Comparison of ENCODE assay signal across 8 cellular contexts in genomic region chr1:16205891-16206546, GRCh38. TPM values are rescaled to one million over a fixed set of nuclear protein-coding genes. Genes with fewer than 3 reads are reported as not detected.
A peak's percentile ranks its signal among the peaks of the same experiment; 100 is the strongest.
DNase-seq lines count a peak whose midpoint lies in the region; ATAC-seq, FAIRE-seq and TF ChIP-seq lines count a peak whose summit lies in the region.

No MANE protein-coding gene starts in this region.

- no peaks in the 10 kb centered on the region for H3K9me3 ChIP-seq in right atrium auricular region
- H3K9me3 ChIP-seq in spleen: no peaks in the 10 kb centered on the region

- H3K36me3 Mint-ChIP-seq in activated T-cell treated with anti-CD3 and anti-CD28 coated beads, Interleukin-2, amount 50 U/mL, for 4 hours (ENCODE audit: insufficient read depth): peaks cover 9% of the 10 kb centered on the region

- no peak for DNase-seq in activated T-cell treated with anti-CD3 and anti-CD28 coated beads, Interleukin-2, amount 50 U/mL, for 4 hours
- DNase-seq in activated T-cell treated with anti-CD3 and anti-CD28 coated beads, Interleukin-2, amount 50 U/mL, for 48 hours: no peak
- DNase-seq in right atrium auricular region (ENCODE audit: low spot score) (no peak), spleen (peak; percentile 88), NCI-H1694 treated with DMSO at 0.1 percent for 48 hours (lab: John Stamatoyannopoulos, UW) (no peak), GM12891 (ENCODE audit: insufficient read length, low spot score) (no peak), hepatic stellate cell (ENCODE audit: low spot score) (no peak)

- TF ChIP-seq POLR2A in spleen (IDR thresholded peaks at IDR 0.05) (no peak), GM12891 (IDR thresholded peaks at IDR 0.05; ENCODE audit: low read depth, low read length) (no peak)

- FAIRE-seq in GM12891 (lab: Jason Lieb, UNC): no peak

- H3K36me3 ChIP-seq in right atrium auricular region (no peaks in the 10 kb centered on the region), spleen (peaks cover 0 to 32% (median 6%) of the 10 kb centered on the region in 6 donors)

- 29 to 70% (median 38%) methylated on average over 17 to 38 of the region's 38 CpGs for WGBS in spleen, 5 donors

- H3K4me3 ChIP-seq in WI38 (ENCODE audit: low read depth, low read length): peak overlapping the region; percentile 55
- H3K4me3 ChIP-seq in right atrium auricular region: peak overlapping the region; percentile 32 to 67
- H3K4me3 ChIP-seq in spleen: peak overlapping the region; percentile 24 to 87 (median 56)

- ATAC-seq in activated T-cell treated with anti-CD3 and anti-CD28 coated beads, Interleukin-2, amount 50 U/mL, for 4 hours: peak in 1 of 2 donors; percentile 3

- intact Hi-C loops in spleen (cut with DNase I; ENCODE audit: low total_unique reads): no loop called here

- no peaks in the 10 kb centered on the region for H3K27me3 Mint-ChIP-seq in activated T-cell treated with anti-CD3 and anti-CD28 coated beads, Interleukin-2, amount 50 U/mL, for 4 hours (ENCODE audit: low read depth)

- H3K4me1 Mint-ChIP-seq in activated T-cell treated with anti-CD3 and anti-CD28 coated beads, Interleukin-2, amount 50 U/mL, for 4 hours (ENCODE audit: low read depth): peaks cover 11% of the 10 kb centered on the region

- no peak for TF ChIP-seq CTCF in WI38 (IDR thresholded peaks at IDR 0.05; ENCODE audit: low read depth, low read length)
- TF ChIP-seq CTCF in right atrium auricular region (IDR thresholded peaks at IDR 0.05): no peak
- no peak for TF ChIP-seq CTCF in spleen (IDR thresholded peaks at IDR 0.05 in 8 of 11, conservative IDR thresholded peaks at IDR 0.05 in 3 of 11)

- H3K4me1 ChIP-seq in right atrium auricular region: peaks cover 0 to 22% of the 10 kb centered on the region in 2 donors
- peaks cover 6 to 29% (median 17%) of the 10 kb centered on the region in 6 donors for H3K4me1 ChIP-seq in spleen

- H3K27ac ChIP-seq in right atrium auricular region (peak overlapping the region; percentile 86 to 88), spleen (peak overlapping the region; percentile 66 to 97 (median 94))

- no peaks in the 10 kb centered on the region for H3K9me3 Mint-ChIP-seq in activated T-cell treated with anti-CD3 and anti-CD28 coated beads, Interleukin-2, amount 50 U/mL, for 4 hours

- H3K27me3 ChIP-seq in right atrium auricular region: no peaks in the 10 kb centered on the region
- H3K27me3 ChIP-seq in spleen (replicated peaks in 1 of 7): no peaks in the 10 kb centered on the region

- H3K4me3 Mint-ChIP-seq in activated T-cell treated with anti-CD3 and anti-CD28 coated beads, Interleukin-2, amount 50 U/mL, for 4 hours: peak overlapping the region; percentile 84

TF ChIP-seq in GM12891, 5 proteins besides CTCF, POLR2A, EP300 and RAD21:
- TF ChIP-seq PAX5 (IDR thresholded peaks at IDR 0.05; ENCODE audit: insufficient read depth, low read length, severe bottlenecking) (no peak), POU2F2 (IDR thresholded peaks at IDR 0.05; ENCODE audit: low read depth, low read length) (no peak), POLR2AphosphoS5 (IDR thresholded peaks at IDR 0.05; ENCODE audit: low read depth, low read length) (no peak)

RNA-seq across cellular contexts. Expression of gene ARHGEF19, which starts 6.4 kb away (rescaled TPM):
- 10 to 100 TPM; 10.6 to 16.6 (median 11.1) TPM for total RNA-seq in activated T-cell treated with anti-CD3 and anti-CD28 coated beads, Interleukin-2, amount 50 U/mL, for 4 hours
- total RNA-seq in right atrium auricular region (1 to 10 TPM; 1.5 to 4.8 TPM), spleen (10 to 100 TPM in 1 of 7 donors, 1 to 10 TPM in 6; 3.5 to 12.9 (median 8.0) TPM)
- polyA plus RNA-seq in spleen: 1 to 10 TPM; 4.8 to 7.7 (median 6.4) TPM
- 1.1 TPM for polyA plus RNA-seq in GM12891 (2012; ENCODE audit: low read depth, missing spikeins)

RNA-seq across cellular contexts. Expression of gene CPLANE2, which starts 31.0 kb away (rescaled TPM):
- 1 to 10 TPM; 5.0 to 7.1 (median 6.5) TPM for total RNA-seq in activated T-cell treated with anti-CD3 and anti-CD28 coated beads, Interleukin-2, amount 50 U/mL, for 4 hours
- 1 to 10 TPM; 4.4 to 5.0 TPM for total RNA-seq in right atrium auricular region
- total RNA-seq in spleen: 1 to 10 TPM; 4.0 to 7.6 (median 5.3) TPM
- 1 to 10 TPM; 2.1 to 6.1 (median 2.2) TPM for polyA plus RNA-seq in spleen
- polyA plus RNA-seq in GM12891 (2012; ENCODE audit: low read depth, missing spikeins): 3.0 TPM

RNA-seq across cellular contexts. Expression of gene EPHA2, which starts 50.1 kb away (rescaled TPM):
- total RNA-seq in activated T-cell treated with anti-CD3 and anti-CD28 coated beads, Interleukin-2, amount 50 U/mL, for 4 hours: under 1 TPM; 0.29 to 0.35 (median 0.33) TPM
- total RNA-seq in right atrium auricular region: 10 to 100 TPM; 17.5 to 43.5 TPM
- total RNA-seq in spleen: 10 to 100 TPM; 10.6 to 35.7 (median 17.1) TPM
- polyA plus RNA-seq in spleen: 1 to 10 TPM; 2.0 to 7.4 (median 2.6) TPM
- polyA plus RNA-seq in GM12891 (2012; ENCODE audit: low read depth, missing spikeins): 0.14 TPM

Comparison
In these comparisons a context has a peak if more than half of its experiments do, and no peak if none do; other contexts are left out.
1. RNA of gene EPHA2, which starts 50.1 kb away (total RNA-seq): 17.5 to 43.5 TPM in right atrium auricular region and 10.6 to 35.7 TPM in spleen; 0.29 to 0.35 TPM in activated T-cell treated with anti-CD3 and anti-CD28 coated beads, Interleukin-2, amount 50 U/mL, for 4 hours; every median in the first group is over 4 times any median in the second.
2. Peak in every context shown above with its lines, with median percentiles within 50 percentile points of each other: H3K4me3 ChIP-seq.